8 cellular contexts compared by ENCODE assay signal in genomic region chr2:88739985-88740600, GRCh38. TPM values are rescaled to one million over a fixed set of nuclear protein-coding genes. Genes with fewer than 3 reads are reported as not detected.
DNase-seq lines count a peak whose midpoint lies in the region; ATAC-seq and TF ChIP-seq lines count a peak whose summit lies in the region.

No MANE protein-coding gene starts in this region.

- H3K9me3 ChIP-seq in Karpas-422 (ENCODE audit: low read length) (no peaks in the 10 kb centered on the region), SJCRH30 (replicated peaks) (no peaks in the 10 kb centered on the region; the same call in 1 of the 2 replicates), psoas muscle (no peaks in the 10 kb centered on the region)

- H3K4me3 ChIP-seq in Karpas-422 (ENCODE audit: low read length): peak overlapping the region; percentile 34
- H3K4me3 ChIP-seq in SJCRH30: no peak overlapping the region
- no peak overlapping the region for H3K4me3 ChIP-seq in psoas muscle

- no peak overlapping the region for H3K4me3 Mint-ChIP-seq in glutamatergic neuron (ENCODE audit: unreplicated experiment)

- peaks cover 49% of the 10 kb centered on the region for H3K79me2 ChIP-seq in Karpas-422 (ENCODE audit: low read length)

- DNase-seq in ELF-1 (ENCODE audit: low read depth, low spot score): peak; percentile 83
- peak; percentile 96 for DNase-seq in Karpas-422
- peak; percentile 62 to 87 for DNase-seq in SJCRH30
- DNase-seq in activated naive CD4-positive, alpha-beta T cell treated with Interleukin-2 at 50 U/mL for 16 hours: peak; percentile 73
- peak; percentile 86 for DNase-seq in glutamatergic neuron
- peak; percentile 50 to 76 for DNase-seq in psoas muscle
- DNase-seq in cerebellar nuclear complex (lab: John Stamatoyannopoulos, UW): no peak

- no peaks in the 10 kb centered on the region for H3K9me3 Mint-ChIP-seq in glutamatergic neuron (ENCODE audit: unreplicated experiment)

- no peak overlapping the region for H3K27ac Mint-ChIP-seq in glutamatergic neuron (ENCODE audit: unreplicated experiment)

- H3K27ac ChIP-seq in Karpas-422 (ENCODE audit: low read length): peak overlapping the region; percentile 90
- H3K27ac ChIP-seq in SJCRH30: no peak overlapping the region
- H3K27ac ChIP-seq in psoas muscle: peak overlapping the region; percentile 48

- 40 to 42% (median 41%) methylated on average over 7 of the region's 7 CpGs for WGBS in psoas muscle, 3 donors

- peaks cover 1% of the 10 kb centered on the region for H3K4me1 Mint-ChIP-seq in glutamatergic neuron (ENCODE audit: low read depth, unreplicated experiment)

- peaks cover 21% of the 10 kb centered on the region for H3K36me3 Mint-ChIP-seq in glutamatergic neuron (ENCODE audit: unreplicated experiment)

- H3K4me1 ChIP-seq in Karpas-422 (ENCODE audit: low read length) (peaks cover 31% of the 10 kb centered on the region), SJCRH30 (no peaks in the 10 kb centered on the region), psoas muscle (peaks cover 32% of the 10 kb centered on the region)

- H3K4me2 ChIP-seq in Karpas-422 (ENCODE audit: low read depth, low read length, poor library complexity, severe bottlenecking): peak overlapping the region; percentile 59

- TF ChIP-seq CTCF in glutamatergic neuron (IDR thresholded peaks at IDR 0.05; ENCODE audit: partially characterized antibody, unreplicated experiment) (peak; percentile 92), psoas muscle (IDR thresholded peaks at IDR 0.05) (peak; percentile 94)

- peaks cover 76% of the 10 kb centered on the region for H3K36me3 ChIP-seq in Karpas-422 (ENCODE audit: insufficient read depth, low read length)
- H3K36me3 ChIP-seq in SJCRH30: peaks cover 31% of the 10 kb centered on the region
- peaks cover 6 to 57% of the 10 kb centered on the region in 2 donors for H3K36me3 ChIP-seq in psoas muscle (ENCODE audit: insufficient read depth in 1 of 2, low read depth in 1 of 2)

- ATAC-seq in GM21717 (IDR thresholded peaks at IDR 0.05; ENCODE audit: unreplicated experiment) (peak; percentile 86), psoas muscle (peak; percentile 45 to 71 (median 60))

- H3K9me2 ChIP-seq in Karpas-422 (replicated peaks; ENCODE audit: insufficient read depth, low read length): no peaks in the 10 kb centered on the region

- no peaks in the 10 kb centered on the region for H3K27me3 Mint-ChIP-seq in glutamatergic neuron (ENCODE audit: unreplicated experiment)

- H2AFZ ChIP-seq in Karpas-422 (ENCODE audit: low read length): no peak overlapping the region

- H3K9ac ChIP-seq in Karpas-422 (ENCODE audit: low read length): peak overlapping the region; percentile 61

- no peaks in the 10 kb centered on the region for H4K20me1 ChIP-seq in Karpas-422 (ENCODE audit: insufficient read depth, low read depth, low read length)

- H3K27me3 ChIP-seq in Karpas-422 (ENCODE audit: low read length) (no peaks in the 10 kb centered on the region), SJCRH30 (no peaks in the 10 kb centered on the region), psoas muscle (ENCODE audit: insufficient read depth in 3 of 3, low read length in 2 of 3) (no peaks in the 10 kb centered on the region)

- intact Hi-C loops in psoas muscle (cut with DNase I): loop anchor here in 1 of 2 donors (5.0 to 10.0 kb wide), 3 partner anchors 48 to 142 kb away; partner anchors contain the start of gene RPIA

RNA-seq across cellular contexts. Expression of gene RPIA, which starts 48.6 kb away (rescaled TPM):
- 36.4 and 72.0 TPM in 2 replicates for total RNA-seq in Karpas-422 (2014; rRNA removed; shearing (Covaris generic); ENCODE audit: low replicate concordance)
- 15.6 and 18.3 TPM in 2 replicates for total RNA-seq in SJCRH30 (2014; rRNA removed; shearing (Covaris generic))
- total RNA-seq in glutamatergic neuron (ENCODE audit: unreplicated experiment) (8.1 TPM), psoas muscle (10 to 100 TPM; 14.1 to 22.5 (median 20.1) TPM)
- 10 to 100 TPM; 18.2 to 45.6 (median 34.6) TPM for polyA plus RNA-seq in psoas muscle

Comparison
In these comparisons a context has a peak if more than half of its experiments do, and no peak if none do; other contexts are left out.
1. DNase-seq: peak in ELF-1 (single experiment), Karpas-422 (single experiment), SJCRH30 (2 of 2), activated naive CD4-positive, alpha-beta T cell treated with Interleukin-2 at 50 U/mL for 16 hours (single experiment), glutamatergic neuron (single experiment) and psoas muscle (2 of 2); none in cerebellar nuclear complex (0 of 2).